In genomic region chr19:46042252-46042883, GRCh38 we compare ENCODE assay signal across 26 cellular contexts. TPM values are rescaled to one million over a fixed set of nuclear protein-coding genes. Genes with fewer than 3 reads are reported as not detected.
"Had no signal": no experiment of that assay in that cellular context is flagged by ENCODE, and none has a peak within 500 bp of the region (broad histone marks: within the 10 kb centered on the region; RNA-seq: fewer than 3 reads in every experiment).

No MANE protein-coding gene starts in this region.

- H3K4me3 Mint-ChIP-seq: endodermal cell; naive thymus-derived CD8-positive, alpha-beta T cell; stimulated activated naive B cell treated with anti-CD40 and anti-IgM and Interleukin-4, amounts not matched to agents 10 μg/mL and 1 μg/mL and 100 μg/mL, for 72 hours had no signal

- H3K36me3 ChIP-seq: neutrophil had no signal

- H3K27ac ChIP-seq: coronary artery, neutrophil had no signal

- H3K27ac Mint-ChIP-seq: endodermal cell; naive thymus-derived CD8-positive, alpha-beta T cell; stimulated activated naive B cell treated with anti-CD40 and anti-IgM and Interleukin-4, amounts not matched to agents 10 μg/mL and 1 μg/mL and 100 μg/mL, for 72 hours had no signal

- H3K9me3 ChIP-seq: neutrophil had no signal

- ATAC-seq: left ventricle myocardium superior; naive thymus-derived CD8-positive, alpha-beta T cell; sciatic nerve; stimulated activated naive B cell treated with anti-CD40 and anti-IgM and Interleukin-4, amounts not matched to agents 10 μg/mL and 1 μg/mL and 100 μg/mL, for 72 hours had no signal

- H2AFZ ChIP-seq: hepatocyte had no signal

- H3K9me3 Mint-ChIP-seq: stimulated activated naive B cell treated with anti-CD40 and anti-IgM and Interleukin-4, amounts not matched to agents 10 μg/mL and 1 μg/mL and 100 μg/mL, for 72 hours had no signal

- H3K27me3 ChIP-seq: hepatocyte had no signal

- H3K4me3 ChIP-seq: coronary artery, hepatocyte, lung had no signal

- H3K36me3 Mint-ChIP-seq: stimulated activated naive B cell treated with anti-CD40 and anti-IgM and Interleukin-4, amounts not matched to agents 10 μg/mL and 1 μg/mL and 100 μg/mL, for 72 hours had no signal

- H3K4me1 Mint-ChIP-seq: endodermal cell; naive thymus-derived CD8-positive, alpha-beta T cell; stimulated activated naive B cell treated with anti-CD40 and anti-IgM and Interleukin-4, amounts not matched to agents 10 μg/mL and 1 μg/mL and 100 μg/mL, for 72 hours had no signal

- FAIRE-seq: endothelial cell of umbilical vein had no signal

- H3K79me2 ChIP-seq: hepatocyte had no signal

- DNase-seq: effector CD4-positive, alpha-beta T cell; endodermal cell; erythroblast; foreskin melanocyte; head of caudate nucleus; left colon; left ventricle myocardium superior; mesendoderm; naive thymus-derived CD8-positive, alpha-beta T cell; stimulated activated CD4-positive, alpha-beta T cell treated with anti-CD3 and anti-CD28 coated beads, Interleukin-2, amount 100 ng/mL, for 24 hours; stimulated activated CD4-positive, alpha-beta T cell treated with anti-CD3 and anti-CD28 coated beads, Interleukin-4, amount 100 ng/mL, for 4 hours; stimulated activated naive B cell treated with anti-CD40 and anti-IgM and Interleukin-4, amounts not matched to agents 10 μg/mL and 1 μg/mL and 100 μg/mL, for 72 hours; trophoblast cell had no signal

RNA-seq across cellular contexts. Expression of gene IGFL4, which starts 1.6 kb away (rescaled TPM):
- total RNA-seq: dermis microvascular lymphatic vessel endothelial cell; endothelial cell of umbilical vein; kidney epithelial cell; left colon; left ventricle myocardium superior; lung; naive thymus-derived CD8-positive, alpha-beta T cell; osteoblast had no signal
- polyA plus RNA-seq: endothelial cell of umbilical vein; lung; naive thymus-derived CD8-positive, alpha-beta T cell; urinary bladder had no signal

RNA-seq across cellular contexts. Expression of gene PGLYRP1, which starts 19.5 kb away (rescaled TPM):
- total RNA-seq: dermis microvascular lymphatic vessel endothelial cell; endodermal cell; endothelial cell of umbilical vein; hepatocyte; kidney epithelial cell; left colon; mononuclear cell; naive thymus-derived CD8-positive, alpha-beta T cell; osteoblast; pulmonary artery endothelial cell; urinary bladder had no signal
- polyA plus RNA-seq: endothelial cell of umbilical vein; hepatocyte; naive thymus-derived CD8-positive, alpha-beta T cell; neural cell had no signal
